Comparison of ENCODE assay signal across 9 cellular contexts in genomic region chr5:135208555-135209494, GRCh38.
DNase-seq lines count a peak whose midpoint lies in the region; ATAC-seq and TF ChIP-seq lines count a peak whose summit lies in the region.
"Had no signal": no experiment of that assay in that cellular context is flagged by ENCODE, and none has a peak within 500 bp of the region (broad histone marks: within the 10 kb centered on the region; RNA-seq: fewer than 3 reads in every experiment).

No MANE protein-coding gene starts in this region.

- ATAC-seq in omental fat pad (ENCODE audit: low FRiP score) (peak; percentile 87), GM21381 (IDR thresholded peaks at IDR 0.05; ENCODE audit: unreplicated experiment) (no peak), HG02981 (IDR thresholded peaks at IDR 0.05; ENCODE audit: unreplicated experiment) (no peak)

- DNase-seq in DMS 273 treated with DMSO at 0.1 percent for 48 hours (lab: John Stamatoyannopoulos, UW) = peak; percentile 93
- peak; percentile 26 for DNase-seq in NCI-H2196 treated with DMSO at 0.1 percent for 48 hours (lab: John Stamatoyannopoulos, UW; ENCODE audit: unreplicated experiment)
- DNase-seq in ecto neural progenitor cell (ENCODE audit: low spot score) = peak; percentile 41
- no peak for DNase-seq in omental fat pad (ENCODE audit: low spot score)
- no peak for DNase-seq in activated CD4-positive, alpha-beta T cell treated with anti-CD3 and anti-CD28 coated beads for 48 hours
- no peak for DNase-seq in germinal center (ENCODE audit: low spot score)
- DNase-seq: immature natural killer cell had no signal

- no peak for TF ChIP-seq CTCF in omental fat pad (IDR thresholded peaks at IDR 0.05)

Comparison
In these comparisons a context has a peak if more than half of its experiments do, and no peak if none do; other contexts are left out.
1. DNase-seq: peak in DMS 273 treated with DMSO at 0.1 percent for 48 hours (single experiment), NCI-H2196 treated with DMSO at 0.1 percent for 48 hours (single experiment) and ecto neural progenitor cell (single experiment); none in omental fat pad (single experiment), activated CD4-positive, alpha-beta T cell treated with anti-CD3 and anti-CD28 coated beads for 48 hours (single experiment) and germinal center (single experiment).